In the genomic region with DNA sequence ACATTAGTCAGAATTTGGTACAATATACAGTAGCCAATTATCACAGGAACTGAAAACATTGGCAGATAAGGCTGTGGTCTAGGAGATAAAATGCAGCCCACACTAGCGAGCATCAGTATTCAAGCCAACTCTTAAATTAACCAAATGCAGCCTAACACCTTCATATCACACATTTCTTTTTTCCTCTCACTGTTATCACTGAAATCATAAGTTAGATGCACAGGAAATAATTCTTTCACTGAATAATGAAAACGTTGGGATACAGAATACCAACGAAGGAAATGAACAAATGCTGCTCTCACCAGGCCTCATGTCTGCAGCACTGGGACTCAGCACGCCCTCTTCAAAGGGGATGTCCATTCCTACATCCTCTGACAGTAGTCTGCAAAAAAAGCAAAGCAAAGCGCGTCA, we compare ENCODE assay signal across 1 cellular context.
TF ChIP-seq lines count a peak whose summit lies in the region.

No MANE protein-coding gene starts in this region.

TF ChIP-seq in GM23338, 12 proteins besides CTCF, POLR2A, EP300 and RAD21 (continued from another document):
- TF ChIP-seq, protein P1, sequence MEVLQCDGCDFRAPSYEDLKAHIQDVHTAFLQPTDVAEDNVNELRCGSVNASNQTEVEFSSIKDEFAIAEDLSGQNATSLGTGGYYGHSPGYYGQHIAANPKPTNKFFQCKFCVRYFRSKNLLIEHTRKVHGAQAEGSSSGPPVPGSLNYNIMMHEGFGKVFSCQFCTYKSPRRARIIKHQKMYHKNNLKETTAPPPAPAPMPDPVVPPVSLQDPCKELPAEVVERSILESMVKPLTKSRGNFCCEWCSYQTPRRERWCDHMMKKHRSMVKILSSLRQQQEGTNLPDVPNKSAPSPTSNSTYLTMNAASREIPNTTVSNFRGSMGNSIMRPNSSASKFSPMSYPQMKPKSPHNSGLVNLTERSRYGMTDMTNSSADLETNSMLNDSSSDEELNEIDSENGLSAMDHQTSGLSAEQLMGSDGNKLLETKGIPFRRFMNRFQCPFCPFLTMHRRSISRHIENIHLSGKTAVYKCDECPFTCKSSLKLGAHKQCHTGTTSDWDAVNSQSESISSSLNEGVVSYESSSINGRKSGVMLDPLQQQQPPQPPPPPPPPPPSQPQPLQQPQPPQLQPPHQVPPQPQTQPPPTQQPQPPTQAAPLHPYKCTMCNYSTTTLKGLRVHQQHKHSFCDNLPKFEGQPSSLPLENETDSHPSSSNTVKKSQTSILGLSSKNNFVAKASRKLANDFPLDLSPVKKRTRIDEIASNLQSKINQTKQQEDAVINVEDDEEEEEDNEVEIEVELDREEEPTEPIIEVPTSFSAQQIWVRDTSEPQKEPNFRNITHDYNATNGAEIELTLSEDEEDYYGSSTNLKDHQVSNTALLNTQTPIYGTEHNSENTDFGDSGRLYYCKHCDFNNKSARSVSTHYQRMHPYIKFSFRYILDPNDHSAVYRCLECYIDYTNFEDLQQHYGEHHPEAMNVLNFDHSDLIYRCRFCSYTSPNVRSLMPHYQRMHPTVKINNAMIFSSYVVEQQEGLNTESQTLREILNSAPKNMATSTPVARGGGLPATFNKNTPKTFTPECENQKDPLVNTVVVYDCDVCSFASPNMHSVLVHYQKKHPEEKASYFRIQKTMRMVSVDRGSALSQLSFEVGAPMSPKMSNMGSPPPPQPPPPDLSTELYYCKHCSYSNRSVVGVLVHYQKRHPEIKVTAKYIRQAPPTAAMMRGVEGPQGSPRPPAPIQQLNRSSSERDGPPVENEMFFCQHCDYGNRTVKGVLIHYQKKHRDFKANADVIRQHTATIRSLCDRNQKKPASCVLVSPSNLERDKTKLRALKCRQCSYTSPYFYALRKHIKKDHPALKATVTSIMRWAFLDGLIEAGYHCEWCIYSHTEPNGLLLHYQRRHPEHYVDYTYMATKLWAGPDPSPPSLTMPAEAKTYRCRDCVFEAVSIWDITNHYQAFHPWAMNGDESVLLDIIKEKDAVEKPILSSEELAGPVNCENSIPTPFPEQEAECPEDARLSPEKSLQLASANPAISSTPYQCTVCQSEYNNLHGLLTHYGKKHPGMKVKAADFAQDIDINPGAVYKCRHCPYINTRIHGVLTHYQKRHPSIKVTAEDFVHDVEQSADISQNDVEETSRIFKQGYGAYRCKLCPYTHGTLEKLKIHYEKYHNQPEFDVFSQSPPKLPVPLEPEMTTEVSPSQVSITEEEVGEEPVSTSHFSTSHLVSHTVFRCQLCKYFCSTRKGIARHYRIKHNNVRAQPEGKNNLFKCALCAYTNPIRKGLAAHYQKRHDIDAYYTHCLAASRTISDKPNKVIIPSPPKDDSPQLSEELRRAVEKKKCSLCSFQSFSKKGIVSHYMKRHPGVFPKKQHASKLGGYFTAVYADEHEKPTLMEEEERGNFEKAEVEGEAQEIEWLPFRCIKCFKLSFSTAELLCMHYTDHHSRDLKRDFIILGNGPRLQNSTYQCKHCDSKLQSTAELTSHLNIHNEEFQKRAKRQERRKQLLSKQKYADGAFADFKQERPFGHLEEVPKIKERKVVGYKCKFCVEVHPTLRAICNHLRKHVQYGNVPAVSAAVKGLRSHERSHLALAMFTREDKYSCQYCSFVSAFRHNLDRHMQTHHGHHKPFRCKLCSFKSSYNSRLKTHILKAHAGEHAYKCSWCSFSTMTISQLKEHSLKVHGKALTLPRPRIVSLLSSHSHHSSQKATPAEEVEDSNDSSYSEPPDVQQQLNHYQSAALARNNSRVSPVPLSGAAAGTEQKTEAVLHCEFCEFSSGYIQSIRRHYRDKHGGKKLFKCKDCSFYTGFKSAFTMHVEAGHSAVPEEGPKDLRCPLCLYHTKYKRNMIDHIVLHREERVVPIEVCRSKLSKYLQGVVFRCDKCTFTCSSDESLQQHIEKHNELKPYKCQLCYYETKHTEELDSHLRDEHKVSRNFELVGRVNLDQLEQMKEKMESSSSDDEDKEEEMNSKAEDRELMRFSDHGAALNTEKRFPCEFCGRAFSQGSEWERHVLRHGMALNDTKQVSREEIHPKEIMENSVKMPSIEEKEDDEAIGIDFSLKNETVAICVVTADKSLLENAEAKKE (CRISPR knock-in tag; IDR thresholded peaks at IDR 0.05) = no peak
